Comparison of ENCODE assay signal across 8 cellular contexts in the genomic region with DNA sequence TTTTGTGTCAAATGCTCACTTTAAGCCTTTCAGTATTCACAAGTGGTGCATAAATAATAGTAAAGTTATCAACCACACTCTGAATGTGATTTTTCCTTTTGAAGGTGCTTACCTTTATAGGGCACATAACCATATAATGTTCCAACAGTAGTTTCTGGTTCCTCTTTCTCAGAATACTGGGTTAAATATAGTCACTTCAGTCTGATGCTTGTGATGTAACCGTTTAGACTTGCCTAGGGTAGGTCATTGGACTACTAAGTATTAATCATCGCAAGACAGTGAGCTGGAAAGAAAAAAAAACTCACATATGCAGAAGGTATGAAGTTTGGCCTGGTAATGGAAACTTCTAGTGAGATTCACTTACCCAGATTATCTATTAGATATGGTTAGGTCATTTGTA. TPM values are rescaled to one million over a fixed set of nuclear protein-coding genes. Genes with fewer than 3 reads are reported as not detected.
A peak's percentile ranks its signal among the peaks of the same experiment; 100 is the strongest.
DNase-seq lines count a peak whose midpoint lies in the region; ATAC-seq, FAIRE-seq and TF ChIP-seq lines count a peak whose summit lies in the region.

No MANE protein-coding gene starts in this region.

- no peak for TF ChIP-seq RAD21 in HepG2 (CRISPR knock-in tag; IDR thresholded peaks at IDR 0.05)

- H3K27ac Mint-ChIP-seq in activated B cell treated with CpG ODN at 0.5 μM for 24 hours: peak overlapping the region; percentile 87
- H3K27ac Mint-ChIP-seq in stimulated activated naive CD8-positive, alpha-beta T cell treated with anti-CD3 and anti-CD28 coated beads, Interleukin-15, amount 100 ng/mL, for 72 hours: peak overlapping the region; percentile 81 to 82

- no peak for TF ChIP-seq POLR2A in HepG2 (IDR thresholded peaks at IDR 0.05; ENCODE audit: insufficient read depth in 1 of 2, low read depth in 2 of 2, low read length in 2 of 2)

- CTCF ChIA-PET in activated B cell treated with CpG ODN at 0.5 μM for 24 hours (lab: Charles Lee): interaction anchor here (0.8 to 1.2 kb wide), 5 partner anchors 19 to 114 kb away, joined by 3 to 7 read pairs (median 4); no protein-coding TSS in a partner anchor
- CTCF ChIA-PET in HepG2 (lab: Yijun Ruan, JAX; ENCODE audit: low intra/inter-chr PET ratio, low total read pairs): no interaction called here

- no peak overlapping the region for H3K4me3 ChIP-seq in AG10803 (ENCODE audit: low read length)
- H3K4me3 ChIP-seq in HepG2 (replicated peaks in 1 of 3; ENCODE audit: insufficient read depth in 1 of 3, low read depth in 2 of 3, low read length in 3 of 3): no peak overlapping the region

- POLR2A ChIA-PET in activated B cell treated with CpG ODN at 0.5 μM for 24 hours (lab: Charles Lee) (interaction anchor here (0.5 to 3.7 kb wide), 6 partner anchors 15 to 71 kb away, joined by 3 to 112 read pairs (median 6); no protein-coding TSS in a partner anchor), HepG2 (lab: Yijun Ruan, JAX) (no interaction called here)

- no peak overlapping the region for H3K27ac ChIP-seq in HepG2 (ENCODE audit: extremely low read length, insufficient read depth, low read length)

- no peak overlapping the region for H2AFZ ChIP-seq in HepG2 (ENCODE audit: low read length)

- WGBS in HepG2 (ENCODE audit: low lambda C conversion rate): 94% methylated on average over 2 of the region's 2 CpGs

- H3K27me3 ChIP-seq in HepG2 (ENCODE audit: control insufficient read depth in 1 of 2, insufficient read depth in 2 of 2, low read length in 2 of 2): no peaks in the 10 kb centered on the region

- H3K36me3 ChIP-seq in HepG2 (replicated peaks in 1 of 2; ENCODE audit: control insufficient read depth in 1 of 2, insufficient read depth in 2 of 2, low read length in 2 of 2): no peaks in the 10 kb centered on the region

- in situ Hi-C loops in HepG2 (cut with HindIII; ENCODE audit: extremely low pct_ligation_motif_present, low pct_unique_long_range_greater_than_20kb): no loop called here

- H4K20me1 ChIP-seq in HepG2 (ENCODE audit: insufficient read depth, low read length): no peaks in the 10 kb centered on the region

- peak overlapping the region; percentile 88 for H3K4me3 Mint-ChIP-seq in activated B cell treated with CpG ODN at 0.5 μM for 24 hours
- H3K4me3 Mint-ChIP-seq in stimulated activated naive CD8-positive, alpha-beta T cell treated with anti-CD3 and anti-CD28 coated beads, Interleukin-15, amount 100 ng/mL, for 72 hours: peak overlapping the region; percentile 57 to 65

- no peak for FAIRE-seq in HepG2 (lab: Jason Lieb, UNC)

- no peak overlapping the region for H3K9ac ChIP-seq in HepG2 (ENCODE audit: insufficient read depth, low read depth, low read length)

- H3K4me1 ChIP-seq in HepG2 (ENCODE audit: insufficient read depth, low read length): 0 out of 2 replicates have a peak, but pooled peaks cover 5% of the 10 kb centered on the region

- BruUV-seq in HepG2 (replicated peaks; lab: Mats Ljungman, UMichigan): no TSS peak

- DNase-seq in AG10803 (ENCODE audit: low read depth) (peak; percentile 23), activated B cell treated with CpG ODN at 0.5 μM for 24 hours (no peak), DMS153 treated with DMSO at 0.1 percent for 48 hours (lab: John Stamatoyannopoulos, UW; ENCODE audit: unreplicated experiment) (no peak), ureter (ENCODE audit: low spot score) (no peak), HepG2 (ENCODE audit: low spot score) (no peak)
- DNase-seq in stimulated activated naive CD8-positive, alpha-beta T cell treated with anti-CD3 and anti-CD28 coated beads, Interleukin-15, amount 100 ng/mL, for 72 hours: no peak

- intact Hi-C loops in activated B cell treated with CpG ODN at 0.5 μM for 24 hours (cut with micrococcal nuclease): loop anchor here (1.0 to 10.0 kb wide), 4 partner anchors 28 to 613 kb away; no protein-coding TSS in a partner anchor
- intact Hi-C loops in HepG2 (cut with micrococcal nuclease; ENCODE audit: unreplicated experiment): no loop called here

- no peak for TF ChIP-seq EP300 in HepG2 (IDR thresholded peaks at IDR 0.05; ENCODE audit: low read depth in 2 of 2, low read length in 2 of 2)
- no peak for TF ChIP-seq EP300 in HepG2 (CRISPR knock-in tag; IDR thresholded peaks at IDR 0.05; ENCODE audit: borderline replicate concordance)

- H3K4me1 Mint-ChIP-seq in activated B cell treated with CpG ODN at 0.5 μM for 24 hours: peaks cover 62% of the 10 kb centered on the region
- H3K4me1 Mint-ChIP-seq in stimulated activated naive CD8-positive, alpha-beta T cell treated with anti-CD3 and anti-CD28 coated beads, Interleukin-15, amount 100 ng/mL, for 72 hours: peaks cover 35% of the 10 kb centered on the region

- H3K4me2 ChIP-seq in HepG2 (ENCODE audit: low read depth, low read length): no peak overlapping the region

- peak; percentile 43 for ATAC-seq in GM19043 (IDR thresholded peaks at IDR 0.05; ENCODE audit: low read depth, unreplicated experiment)
- peak; percentile 50 for ATAC-seq in HG03175 (IDR thresholded peaks at IDR 0.05; ENCODE audit: unreplicated experiment)
- peak; percentile 45 for ATAC-seq in activated B cell treated with CpG ODN at 0.5 μM for 24 hours (ENCODE audit: low read depth)
- ATAC-seq in stimulated activated naive CD8-positive, alpha-beta T cell treated with anti-CD3 and anti-CD28 coated beads, Interleukin-15, amount 100 ng/mL, for 72 hours: peak; percentile 55
- no peak for ATAC-seq in HepG2

- no peaks in the 10 kb centered on the region for H3K9me3 Mint-ChIP-seq in activated B cell treated with CpG ODN at 0.5 μM for 24 hours
- no peaks in the 10 kb centered on the region for H3K9me3 Mint-ChIP-seq in stimulated activated naive CD8-positive, alpha-beta T cell treated with anti-CD3 and anti-CD28 coated beads, Interleukin-15, amount 100 ng/mL, for 72 hours

- no peaks in the 10 kb centered on the region for H3K79me2 ChIP-seq in HepG2 (ENCODE audit: insufficient read depth, low read length)

- H3K9me3 ChIP-seq in HepG2 (ENCODE audit: low read length): no peaks in the 10 kb centered on the region

- peaks cover 42% of the 10 kb centered on the region for H3K36me3 Mint-ChIP-seq in activated B cell treated with CpG ODN at 0.5 μM for 24 hours (ENCODE audit: low read depth)

- H3K27me3 Mint-ChIP-seq in activated B cell treated with CpG ODN at 0.5 μM for 24 hours: no peaks in the 10 kb centered on the region
- H3K27me3 Mint-ChIP-seq in stimulated activated naive CD8-positive, alpha-beta T cell treated with anti-CD3 and anti-CD28 coated beads, Interleukin-15, amount 100 ng/mL, for 72 hours: peaks cover under 1% of the 10 kb centered on the region

- TF ChIP-seq CTCF in AG10803 (conservative IDR thresholded peaks at IDR 0.05; ENCODE audit: low read length) (no peak), activated B cell treated with CpG ODN at 0.5 μM for 24 hours (IDR thresholded peaks at IDR 0.05) (no peak), HepG2 (CRISPR knock-in tag; IDR thresholded peaks at IDR 0.05) (no peak)

TF ChIP-seq in HepG2, 621 proteins besides CTCF, POLR2A, EP300 and RAD21:
- no peak for TF ChIP-seq SRSF1 (optimal IDR thresholded peaks at IDR 0.05; ENCODE audit: low read depth, low read length)
- no peak for TF ChIP-seq HNRNPH1 (optimal IDR thresholded peaks at IDR 0.05; ENCODE audit: low read depth, low read length)
- TF ChIP-seq ATRX (CRISPR knock-in tag; IDR thresholded peaks at IDR 0.05; ENCODE audit: borderline replicate concordance): no peak
- no peak for TF ChIP-seq KLF12 (CRISPR knock-in tag; IDR thresholded peaks at IDR 0.05; ENCODE audit: borderline replicate concordance)
- TF ChIP-seq ZNF709 (CRISPR knock-in tag; IDR thresholded peaks at IDR 0.05): no peak
- TF ChIP-seq, protein P1, sequence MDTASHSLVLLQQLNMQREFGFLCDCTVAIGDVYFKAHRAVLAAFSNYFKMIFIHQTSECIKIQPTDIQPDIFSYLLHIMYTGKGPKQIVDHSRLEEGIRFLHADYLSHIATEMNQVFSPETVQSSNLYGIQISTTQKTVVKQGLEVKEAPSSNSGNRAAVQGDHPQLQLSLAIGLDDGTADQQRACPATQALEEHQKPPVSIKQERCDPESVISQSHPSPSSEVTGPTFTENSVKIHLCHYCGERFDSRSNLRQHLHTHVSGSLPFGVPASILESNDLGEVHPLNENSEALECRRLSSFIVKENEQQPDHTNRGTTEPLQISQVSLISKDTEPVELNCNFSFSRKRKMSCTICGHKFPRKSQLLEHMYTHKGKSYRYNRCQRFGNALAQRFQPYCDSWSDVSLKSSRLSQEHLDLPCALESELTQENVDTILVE (CRISPR knock-in tag; IDR thresholded peaks at IDR 0.05): no peak
- no peak for TF ChIP-seq ZNF839 (CRISPR knock-in tag; IDR thresholded peaks at IDR 0.05; ENCODE audit: borderline replicate concordance)
- no peak for TF ChIP-seq RCOR2 (CRISPR knock-in tag; IDR thresholded peaks at IDR 0.05)
- TF ChIP-seq MYNN (CRISPR knock-in tag; IDR thresholded peaks at IDR 0.05; ENCODE audit: low read depth): no peak

RNA-seq across cellular contexts. Expression of a gene that starts 1.9 kb away (rescaled TPM):
- total RNA-seq in activated B cell treated with CpG ODN at 0.5 μM for 24 hours (45.4 and 53.3 TPM in 2 replicates), ureter (4.3 TPM), HepG2 (2016; rRNA removed; fragmentation: Illumina TruSeq; extraction: Trizol) (7.6 and 16.2 TPM in 2 replicates)
- 0.53 and 0.81 TPM in 2 replicates for total RNA-seq in HepG2 (2016; cell fraction: cytosol; rRNA removed; fragmentation: Illumina TruSeq; extraction: Trizol; ENCODE audit: low read depth)
- total RNA-seq in HepG2 (2016; cell fraction: insoluble cytoplasmic fraction; rRNA removed; fragmentation: Illumina TruSeq; extraction: Trizol): 7.1 and 13.9 TPM in 2 replicates
- total RNA-seq in HepG2 (2016; cell fraction: membrane; rRNA removed; fragmentation: Illumina TruSeq; extraction: Trizol): 2.3 and 4.2 TPM in 2 replicates
- total RNA-seq in HepG2 (2016; cell fraction: nucleus; rRNA removed; fragmentation: Illumina TruSeq; extraction: Trizol): 5.5 and 7.7 TPM in 2 replicates
- polyA plus RNA-seq in HepG2 (2011; rRNA removed): 0.81 and 1.1 TPM in 2 replicates
- 0.27 and 0.29 TPM in 2 replicates for polyA plus RNA-seq in HepG2 (2011; cell fraction: cytosol; rRNA removed)
- 0.17 and 0.40 TPM in 2 replicates for polyA plus RNA-seq in HepG2 (2011; cell fraction: nucleus; rRNA removed)
- 0.59 and 0.76 TPM in 2 replicates for polyA plus RNA-seq in HepG2 (2012)
- polyA plus RNA-seq in HepG2 (2016; cell fraction: cytosol; fragmentation: Illumina TruSeq; extraction: Trizol; ENCODE audit: low read depth): 0.17 and 0.29 TPM in 2 replicates
- 5.0 and 5.8 TPM in 2 replicates for polyA plus RNA-seq in HepG2 (2016; cell fraction: insoluble cytoplasmic fraction; fragmentation: Illumina TruSeq; extraction: Trizol; ENCODE audit: low read depth)
- 0.65 and 0.88 TPM in 2 replicates for polyA plus RNA-seq in HepG2 (2016; cell fraction: membrane; fragmentation: Illumina TruSeq; extraction: Trizol; ENCODE audit: low read depth)
- 4.1 and 5.3 TPM in 2 replicates for polyA plus RNA-seq in HepG2 (2016; cell fraction: nucleus; fragmentation: Illumina TruSeq; extraction: Trizol; ENCODE audit: insufficient read depth, low read depth)
- 2.5 TPM in 1 of 2 replicates, not detected in the other for polyA minus RNA-seq in HepG2 (2011; rRNA and poly(A)+ RNA removed; ENCODE audit: low replicate concordance)
- 0.40 and 0.79 TPM in 2 replicates for polyA minus RNA-seq in HepG2 (2011; cell fraction: cytosol; rRNA and poly(A)+ RNA removed)
- polyA minus RNA-seq in HepG2 (2011; cell fraction: nucleus; rRNA and poly(A)+ RNA removed): 2.1 and 4.6 TPM in 2 replicates
